11 cellular contexts compared by ENCODE assay signal in genomic region chr3:128416578-128417150, GRCh38. TPM values are rescaled to one million over a fixed set of nuclear protein-coding genes. Genes with fewer than 3 reads are reported as not detected.
DNase-seq lines count a peak whose midpoint lies in the region; ATAC-seq and TF ChIP-seq lines count a peak whose summit lies in the region.
"Had no signal": no experiment of that assay in that cellular context is flagged by ENCODE, and none has a peak within 500 bp of the region (broad histone marks: within the 10 kb centered on the region; RNA-seq: fewer than 3 reads in every experiment).

No MANE protein-coding gene starts in this region.

- H3K36me3 ChIP-seq in CD8-positive, alpha-beta T cell (ENCODE audit: insufficient read depth, low read length) = no peaks in the 10 kb centered on the region

- intact Hi-C loops in CD8-positive, alpha-beta T cell (cut with DNase I, micrococcal nuclease) = no loop called here

- no peak overlapping the region for H3K4me3 ChIP-seq in CD8-positive, alpha-beta T cell (ENCODE audit: low read depth, low read length)
- H3K4me3 ChIP-seq: skin epidermis had no signal

- no peaks in the 10 kb centered on the region for H3K27me3 ChIP-seq in CD8-positive, alpha-beta T cell (ENCODE audit: insufficient read depth, low read length)

- POLR2A ChIA-PET in CD8-positive, alpha-beta T cell (lab: Charles Lee) = no interaction called here

- no peak for TF ChIP-seq CTCF in CD8-positive, alpha-beta T cell (IDR thresholded peaks at IDR 0.05)

- H3K36me3 Mint-ChIP-seq in stimulated activated memory B cell treated with anti-CD40 and anti-IgM and Interleukin-4, amounts not matched to agents 10 μg/mL and 1 μg/mL and 100 μg/mL, for 72 hours = peaks cover 13% of the 10 kb centered on the region
- H3K36me3 Mint-ChIP-seq in CD8-positive, alpha-beta T cell = no peaks in the 10 kb centered on the region

- H3K4me1 ChIP-seq in CD8-positive, alpha-beta T cell (ENCODE audit: insufficient read depth, low read length) = no peaks in the 10 kb centered on the region

- CTCF ChIA-PET in CD8-positive, alpha-beta T cell (lab: Charles Lee) = interaction anchor here (1.5 kb wide), 1 partner anchor 9 kb away, joined by 8 read pairs; no protein-coding TSS in a partner anchor

- no peak for ATAC-seq in stimulated activated memory B cell treated with anti-CD40 and anti-IgM and Interleukin-4, amounts not matched to agents 10 μg/mL and 1 μg/mL and 100 μg/mL, for 72 hours
- ATAC-seq in CD8-positive, alpha-beta T cell = no peak
- ATAC-seq in GM18517 (IDR thresholded peaks at IDR 0.05; ENCODE audit: unreplicated experiment) = no peak
- ATAC-seq in HG03175 (IDR thresholded peaks at IDR 0.05; ENCODE audit: unreplicated experiment) = no peak

- no peak overlapping the region for H3K27ac ChIP-seq in CD8-positive, alpha-beta T cell (ENCODE audit: low read depth, low read length)

- H3K9me3 ChIP-seq in CD8-positive, alpha-beta T cell (ENCODE audit: low read length) = no peaks in the 10 kb centered on the region

- H3K4me1 Mint-ChIP-seq in stimulated activated memory B cell treated with anti-CD40 and anti-IgM and Interleukin-4, amounts not matched to agents 10 μg/mL and 1 μg/mL and 100 μg/mL, for 72 hours = no peaks in the 10 kb centered on the region
- H3K4me1 Mint-ChIP-seq in CD8-positive, alpha-beta T cell (ENCODE audit: low read depth) = no peaks in the 10 kb centered on the region

- H3K27me3 Mint-ChIP-seq in stimulated activated memory B cell treated with anti-CD40 and anti-IgM and Interleukin-4, amounts not matched to agents 10 μg/mL and 1 μg/mL and 100 μg/mL, for 72 hours = no peaks in the 10 kb centered on the region
- no peaks in the 10 kb centered on the region for H3K27me3 Mint-ChIP-seq in CD8-positive, alpha-beta T cell (ENCODE audit: low read depth)
- H3K27me3 Mint-ChIP-seq: CD4-positive, alpha-beta T cell had no signal

- H3K9me3 Mint-ChIP-seq in stimulated activated memory B cell treated with anti-CD40 and anti-IgM and Interleukin-4, amounts not matched to agents 10 μg/mL and 1 μg/mL and 100 μg/mL, for 72 hours = peaks cover 7% of the 10 kb centered on the region
- no peaks in the 10 kb centered on the region for H3K9me3 Mint-ChIP-seq in CD8-positive, alpha-beta T cell
- H3K9me3 Mint-ChIP-seq: CD4-positive, alpha-beta T cell had no signal

- H3K27ac Mint-ChIP-seq in stimulated activated memory B cell treated with anti-CD40 and anti-IgM and Interleukin-4, amounts not matched to agents 10 μg/mL and 1 μg/mL and 100 μg/mL, for 72 hours = no peak overlapping the region
- H3K27ac Mint-ChIP-seq in CD8-positive, alpha-beta T cell = no peak overlapping the region
- H3K27ac Mint-ChIP-seq: CD4-positive, alpha-beta T cell had no signal

- H3K4me3 Mint-ChIP-seq in stimulated activated memory B cell treated with anti-CD40 and anti-IgM and Interleukin-4, amounts not matched to agents 10 μg/mL and 1 μg/mL and 100 μg/mL, for 72 hours = no peak overlapping the region
- no peak overlapping the region for H3K4me3 Mint-ChIP-seq in CD8-positive, alpha-beta T cell
- H3K4me3 Mint-ChIP-seq: CD4-positive, alpha-beta T cell had no signal

- peak; percentile 95 for DNase-seq in AG08395 (ENCODE audit: low spot score)
- peak; percentile 71 for DNase-seq in HS-5 (ENCODE audit: low read depth)
- peak; percentile 22 for DNase-seq in SKM-1 (lab: John Stamatoyannopoulos, UW; ENCODE audit: unreplicated experiment)
- DNase-seq in glomerular visceral epithelial cell (ENCODE audit: extremely low spot score) = peak; percentile 85
- no peak for DNase-seq in CD8-positive, alpha-beta T cell
- DNase-seq: CD4-positive, alpha-beta T cell; substantia nigra had no signal

RNA-seq across cellular contexts. Expression of gene DNAJB8, which starts 50.0 kb away (rescaled TPM):
- not detected for total RNA-seq in CD8-positive, alpha-beta T cell
- total RNA-seq: CD4-positive, alpha-beta T cell had no signal

Comparison
In these comparisons a context has a peak if more than half of its experiments do, and no peak if none do; other contexts are left out.
1. DNase-seq: peak in AG08395 (single experiment), HS-5 (single experiment), SKM-1 (single experiment) and glomerular visceral epithelial cell (single experiment); none in CD8-positive, alpha-beta T cell (0 of 7).